8 cellular contexts compared by ENCODE assay signal in the genomic region with DNA sequence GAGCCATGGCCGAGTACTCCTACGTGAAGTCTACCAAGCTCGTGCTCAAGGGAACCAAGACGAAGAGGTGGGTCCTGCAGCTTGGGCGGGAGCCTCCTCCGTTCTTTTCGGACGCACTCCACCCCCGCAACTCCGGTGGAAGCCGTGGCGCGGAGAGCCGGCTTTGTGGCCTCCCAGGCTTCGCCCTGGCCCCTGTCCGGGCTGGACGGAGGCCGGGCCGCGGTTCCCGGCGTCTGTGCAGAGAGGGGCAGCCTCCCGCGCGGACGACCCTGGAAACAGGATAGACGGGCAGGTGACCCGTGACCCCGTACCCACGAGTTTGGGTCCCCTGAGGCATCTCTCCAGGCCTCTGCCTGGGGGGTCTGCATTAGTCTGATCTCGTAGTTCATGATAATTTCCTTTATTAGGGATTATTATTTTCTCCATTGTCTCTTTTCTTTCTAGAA. TPM values are rescaled to one million over a fixed set of nuclear protein-coding genes. Genes with fewer than 3 reads are reported as not detected.
DNase-seq lines count a peak whose midpoint lies in the region; ATAC-seq and TF ChIP-seq lines count a peak whose summit lies in the region.

No MANE protein-coding gene starts in this region.

- peaks cover 13% of the 10 kb centered on the region for H3K9me3 Mint-ChIP-seq in T-helper 1 cell treated with Interleukin-12 subunit alpha and Interleukin-12 subunit beta and Interleukin-4 antibody, amounts not matched to agents 30 μg/mL and 1 μg/mL, for 36 hours
- peaks cover 3% of the 10 kb centered on the region for H3K9me3 Mint-ChIP-seq in activated T-helper 17 cell treated with anti-CD3 and anti-CD28 coated beads, Interleukin-2, amount 50 U/mL, for 72 hours
- no peaks in the 10 kb centered on the region for H3K9me3 Mint-ChIP-seq in immature natural killer cell

- no peaks in the 10 kb centered on the region for H3K27me3 Mint-ChIP-seq in T-helper 1 cell treated with Interleukin-12 subunit alpha and Interleukin-12 subunit beta and Interleukin-4 antibody, amounts not matched to agents 30 μg/mL and 1 μg/mL, for 36 hours (ENCODE audit: low read depth)
- H3K27me3 Mint-ChIP-seq in activated T-helper 17 cell treated with anti-CD3 and anti-CD28 coated beads, Interleukin-2, amount 50 U/mL, for 72 hours: no peaks in the 10 kb centered on the region
- peaks cover 9 to 19% (median 12%) of the 10 kb centered on the region in 3 donors for H3K27me3 Mint-ChIP-seq in immature natural killer cell (ENCODE audit: low read depth in 3 of 3)

- H3K9me3 ChIP-seq in testis: no peaks in the 10 kb centered on the region

- DNase-seq in T-helper 1 cell (no peak), immature natural killer cell (no peak), testis (no peak)
- no peak for DNase-seq in activated CD4-positive, CD25-positive, alpha-beta regulatory T cell treated with anti-CD3 and anti-CD28 coated beads, Interleukin-2, amount 50 U/mL, for 72 hours

- peaks cover 38% of the 10 kb centered on the region for H3K4me1 Mint-ChIP-seq in T-helper 1 cell treated with Interleukin-12 subunit alpha and Interleukin-12 subunit beta and Interleukin-4 antibody, amounts not matched to agents 30 μg/mL and 1 μg/mL, for 36 hours (ENCODE audit: low read depth)
- H3K4me1 Mint-ChIP-seq in activated T-helper 17 cell treated with anti-CD3 and anti-CD28 coated beads, Interleukin-2, amount 50 U/mL, for 72 hours: peaks cover 42% of the 10 kb centered on the region
- peaks cover 50 to 67% of the 10 kb centered on the region in 2 donors for H3K4me1 Mint-ChIP-seq in immature natural killer cell

- ATAC-seq in activated T-helper 17 cell treated with anti-CD3 and anti-CD28 coated beads, Interleukin-2, amount 50 U/mL, for 72 hours (replicated peaks): no peak
- ATAC-seq in HG03097 (IDR thresholded peaks at IDR 0.05; ENCODE audit: low FRiP score, unreplicated experiment) (no peak), HG03457 (IDR thresholded peaks at IDR 0.05; ENCODE audit: unreplicated experiment) (no peak)

- peak overlapping the region; percentile 85 for H3K27ac ChIP-seq in testis

- H3K36me3 Mint-ChIP-seq in T-helper 1 cell treated with Interleukin-12 subunit alpha and Interleukin-12 subunit beta and Interleukin-4 antibody, amounts not matched to agents 30 μg/mL and 1 μg/mL, for 36 hours (ENCODE audit: low read depth): peaks cover 37% of the 10 kb centered on the region
- H3K36me3 Mint-ChIP-seq in activated T-helper 17 cell treated with anti-CD3 and anti-CD28 coated beads, Interleukin-2, amount 50 U/mL, for 72 hours (ENCODE audit: low read depth): peaks cover 51% of the 10 kb centered on the region
- H3K36me3 Mint-ChIP-seq in immature natural killer cell: peaks cover 4 to 15% (median 11%) of the 10 kb centered on the region in 3 donors

- H3K4me1 ChIP-seq in testis: peaks cover 8% of the 10 kb centered on the region

- H3K27ac Mint-ChIP-seq in T-helper 1 cell treated with Interleukin-12 subunit alpha and Interleukin-12 subunit beta and Interleukin-4 antibody, amounts not matched to agents 30 μg/mL and 1 μg/mL, for 36 hours: peak overlapping the region; percentile 94
- H3K27ac Mint-ChIP-seq in activated T-helper 17 cell treated with anti-CD3 and anti-CD28 coated beads, Interleukin-2, amount 50 U/mL, for 72 hours: peak overlapping the region; percentile 95
- H3K27ac Mint-ChIP-seq in immature natural killer cell: peak overlapping the region; percentile 92 to 98 (median 94)

- intact Hi-C loops in testis (cut with DNase I; ENCODE audit: low total_unique reads): no loop called here

- peak overlapping the region; percentile 95 for H3K4me3 Mint-ChIP-seq in T-helper 1 cell treated with Interleukin-12 subunit alpha and Interleukin-12 subunit beta and Interleukin-4 antibody, amounts not matched to agents 30 μg/mL and 1 μg/mL, for 36 hours
- H3K4me3 Mint-ChIP-seq in activated T-helper 17 cell treated with anti-CD3 and anti-CD28 coated beads, Interleukin-2, amount 50 U/mL, for 72 hours: peak overlapping the region; percentile 84
- peak overlapping the region; percentile 92 to 98 (median 97) for H3K4me3 Mint-ChIP-seq in immature natural killer cell

- H3K27me3 ChIP-seq in testis: no peaks in the 10 kb centered on the region

- H3K4me3 ChIP-seq in testis: peak overlapping the region; percentile 70 to 95

- TF ChIP-seq POLR2A in testis (IDR thresholded peaks at IDR 0.05): no peak

- WGBS in testis, 2 donors: 1 to 5% methylated on average over 25 to 31 of the region's 31 CpGs

- H3K36me3 ChIP-seq in testis (ENCODE audit: low read depth, missing control alignments): no peaks in the 10 kb centered on the region

- TF ChIP-seq CTCF in testis (IDR thresholded peaks at IDR 0.05): no peak

RNA-seq across cellular contexts. Expression of a gene that starts 0.4 kb away (rescaled TPM):
- 10 to 100 TPM; 36.2 to 49.3 TPM for total RNA-seq in activated T-helper 17 cell treated with anti-CD3 and anti-CD28 coated beads, Interleukin-2, amount 50 U/mL, for 72 hours
- 10 to 100 TPM; 54.9 to 68.9 (median 67.3) TPM for polyA plus RNA-seq in immature natural killer cell
- total RNA-seq in testis: 10 to 100 TPM; 34.6 to 36.0 TPM
- polyA plus RNA-seq in testis (ENCODE audit: insufficient read depth, low read depth, low replicate concordance): 26.2 TPM
